ENCODE assay signal across 1 cellular context in genomic region chr3:181066688-181067087, GRCh38.
A peak's percentile ranks its signal among the peaks of the same experiment; 100 is the strongest.
TF ChIP-seq lines count a peak whose summit lies in the region.

No MANE protein-coding gene starts in this region.

TF ChIP-seq in SK-N-SH treated with all-trans-retinoic acid at 6 μM for 48 hours, 23 proteins besides CTCF, POLR2A, EP300 and RAD21 (continued from another document):
- TF ChIP-seq POU6F1 (CRISPR knock-in tag; IDR thresholded peaks at IDR 0.05; ENCODE audit: borderline replicate concordance, low read depth) (no peak), ISL1 (CRISPR knock-in tag; IDR thresholded peaks at IDR 0.05) (peak; percentile 83)
- TF ChIP-seq, protein P1, sequence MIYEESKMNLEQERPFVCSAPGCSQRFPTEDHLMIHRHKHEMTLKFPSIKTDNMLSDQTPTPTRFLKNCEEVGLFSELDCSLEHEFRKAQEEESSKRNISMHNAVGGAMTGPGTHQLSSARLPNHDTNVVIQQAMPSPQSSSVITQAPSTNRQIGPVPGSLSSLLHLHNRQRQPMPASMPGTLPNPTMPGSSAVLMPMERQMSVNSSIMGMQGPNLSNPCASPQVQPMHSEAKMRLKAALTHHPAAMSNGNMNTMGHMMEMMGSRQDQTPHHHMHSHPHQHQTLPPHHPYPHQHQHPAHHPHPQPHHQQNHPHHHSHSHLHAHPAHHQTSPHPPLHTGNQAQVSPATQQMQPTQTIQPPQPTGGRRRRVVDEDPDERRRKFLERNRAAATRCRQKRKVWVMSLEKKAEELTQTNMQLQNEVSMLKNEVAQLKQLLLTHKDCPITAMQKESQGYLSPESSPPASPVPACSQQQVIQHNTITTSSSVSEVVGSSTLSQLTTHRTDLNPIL (CRISPR knock-in tag; IDR thresholded peaks at IDR 0.05; ENCODE audit: low read depth), result 0 out of 2 replicates have a peak, but pooled peaks have one; percentile 48
TF ChIP-seq in SK-N-SH treated with all-trans-retinoic acid at 6 μM for 48 hours: peak in this region for 3.
